8 cellular contexts compared by ENCODE assay signal in the genomic region with DNA sequence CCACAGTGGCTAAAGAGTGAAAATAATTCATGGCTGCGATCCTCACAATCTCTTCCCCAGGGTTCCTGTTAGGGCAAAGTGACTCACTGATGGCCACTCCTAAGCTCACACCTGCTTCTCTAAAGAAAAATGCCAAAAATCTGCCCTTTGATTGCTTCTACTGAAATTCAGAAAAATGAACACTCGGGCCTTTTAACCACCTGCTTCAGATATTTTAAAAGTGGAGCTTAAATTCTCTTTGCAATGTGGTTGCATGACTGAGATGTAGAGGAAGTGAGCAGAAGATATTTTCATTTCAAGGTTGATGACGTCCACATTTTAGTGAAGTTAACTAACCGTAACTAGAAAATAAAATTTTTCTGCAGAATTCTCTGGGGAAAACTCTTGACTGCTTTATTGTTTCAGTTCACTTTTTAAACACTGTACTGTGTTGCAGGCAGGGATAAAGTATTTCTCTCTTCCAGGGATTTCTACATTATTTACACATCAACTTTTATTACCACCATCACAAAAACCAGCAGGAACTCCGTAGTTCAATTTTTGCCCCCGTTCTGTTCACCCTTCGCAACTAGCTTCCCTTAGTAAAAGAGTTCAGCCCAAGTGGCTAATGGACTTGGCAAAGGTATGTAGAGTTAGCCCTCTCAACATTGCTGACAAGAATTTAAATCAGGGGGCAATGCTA. TPM values are rescaled to one million over a fixed set of nuclear protein-coding genes. Genes with fewer than 3 reads are reported as not detected.
DNase-seq lines count a peak whose midpoint lies in the region; ATAC-seq, FAIRE-seq and TF ChIP-seq lines count a peak whose summit lies in the region.

No MANE protein-coding gene starts in this region.

- no peak overlapping the region for H3K27ac ChIP-seq in K562 (ENCODE audit: extremely low read depth, low read depth, low read length)

- H3K4me1 ChIP-seq in K562 (replicated peaks in 1 of 2; ENCODE audit: control insufficient read depth in 2 of 2, insufficient read depth in 2 of 2, low read length in 2 of 2) (no peaks in the 10 kb centered on the region), mucosa of stomach (ENCODE audit: control insufficient read depth, insufficient read depth, low read length) (peaks cover 12% of the 10 kb centered on the region)

- BruUV-seq in K562 (replicated peaks; lab: Mats Ljungman, UMichigan) = no TSS peak

- CTCF ChIA-PET in K562 (lab: Yijun Ruan, JAX; ENCODE audit: low intra/inter-chr PET ratio) = no interaction called here

- TF ChIP-seq POLR2A in GM12891 (IDR thresholded peaks at IDR 0.05; ENCODE audit: low read depth, low read length) = peak; percentile 17; the same call in 1 of the 2 replicates
- TF ChIP-seq POLR2A in K562 (conservative IDR thresholded peaks at IDR 0.05) = no peak

- no peaks in the 10 kb centered on the region for H3K9me1 ChIP-seq in K562 (ENCODE audit: control insufficient read depth, insufficient read depth, low read length)

- WGBS in K562 (ENCODE audit: insufficient coverage, low coverage, missing lambda C conversion rate) = 10% methylated on average over 7 of the region's 7 CpGs

- no peak for TF ChIP-seq RAD21 in K562 (CRISPR knock-in tag; conservative IDR thresholded peaks at IDR 0.05 in 1 of 2, IDR thresholded peaks at IDR 0.05 in 1 of 2)

- no peaks in the 10 kb centered on the region for H3K36me3 ChIP-seq in K562 (ENCODE audit: control insufficient read depth, insufficient read depth, low read length)
- no peaks in the 10 kb centered on the region for H3K36me3 ChIP-seq in mucosa of stomach (ENCODE audit: control insufficient read depth, insufficient read depth, low read length)
- H3K36me3 ChIP-seq in MG63 = no peaks in the 10 kb centered on the region

- DNase-seq in GM12891 (ENCODE audit: insufficient read length, low spot score) = no peak
- DNase-seq in K562 (ENCODE audit: extremely low read depth in 1 of 4, low spot score in 3 of 4) = no peak
- DNase-seq in MG63 = no peak
- no peak for DNase-seq in NCI-H1694 (lab: John Stamatoyannopoulos, UW)
- no peak for DNase-seq in stimulated activated CD8-positive, alpha-beta memory T cell treated with anti-CD3 and anti-CD28 coated beads, Interleukin-4, amount 100 ng/mL, for 48 hours

- FAIRE-seq in GM12891 (lab: Jason Lieb, UNC) (peak; percentile 71), K562 (lab: Jason Lieb, UNC) (no peak)

- H3K27me3 ChIP-seq in K562 (ENCODE audit: control insufficient read depth in 2 of 2, insufficient read depth in 2 of 2, low read length in 2 of 2) = peaks cover 0 to 3% of the 10 kb centered on the region in 2 experiments; a peak in 1 of 5 replicates
- no peaks in the 10 kb centered on the region for H3K27me3 ChIP-seq in mucosa of stomach (ENCODE audit: control insufficient read depth, insufficient read depth, low read length)
- no peaks in the 10 kb centered on the region for H3K27me3 ChIP-seq in MG63

- ATAC-seq in GM21447 (IDR thresholded peaks at IDR 0.05; ENCODE audit: unreplicated experiment) = peak; percentile 53
- peak; percentile 57 for ATAC-seq in HG03575 (IDR thresholded peaks at IDR 0.05; ENCODE audit: extremely low read depth, insufficient number of reproducible peaks, low FRiP score, unreplicated experiment)
- ATAC-seq in K562 = peak; percentile 46

- peak overlapping the region; percentile 47; the same call in 1 of the 2 replicates for H2AFZ ChIP-seq in K562 (ENCODE audit: low read depth, low read length)

- in situ Hi-C loops in K562 (cut with MboI) = no loop called here

- no peak for TF ChIP-seq EP300 in K562 (IDR thresholded peaks at IDR 0.05; ENCODE audit: low read length)

- TF ChIP-seq CTCF in K562 (IDR thresholded peaks at IDR 0.05 in 2 of 3, conservative IDR thresholded peaks at IDR 0.05 in 1 of 3; ENCODE audit: insufficient read depth in 2 of 3, low read depth in 1 of 3, low read length in 3 of 3) = no peak

- H3K9me3 ChIP-seq in K562 (replicated peaks; ENCODE audit: control insufficient read depth, insufficient read depth, low read depth, low read length) (no peaks in the 10 kb centered on the region), mucosa of stomach (ENCODE audit: control insufficient read depth, low read length) (no peaks in the 10 kb centered on the region), MG63 (no peaks in the 10 kb centered on the region)

- no peak overlapping the region for H3K4me2 ChIP-seq in K562 (ENCODE audit: insufficient read depth, low read length)

- H3K4me3 ChIP-seq in K562 (no peak overlapping the region), mucosa of stomach (ENCODE audit: low read length) (peak overlapping the region; percentile 4), MG63 (no peak overlapping the region)

- H3K9ac ChIP-seq in K562 (ENCODE audit: insufficient read depth in 1 of 2, low read depth in 2 of 2, low read length in 2 of 2) = no peak overlapping the region
- no peak overlapping the region for H3K9ac ChIP-seq in mucosa of stomach (ENCODE audit: low read length)

- POLR2A ChIA-PET in K562 (lab: Yijun Ruan, JAX) = interaction anchor here (0.5 to 1.3 kb wide), 4 partner anchors 8 to 44 kb away, joined by 4 to 9 read pairs (median 4); a partner anchor contains a TSS

- intact Hi-C loops in K562 (cut with micrococcal nuclease) = no loop called here

- no peaks in the 10 kb centered on the region for H3K79me2 ChIP-seq in K562 (ENCODE audit: control insufficient read depth, insufficient read depth, low read length)

- H4K20me1 ChIP-seq in K562 (replicated peaks; ENCODE audit: control insufficient read depth, insufficient read depth, low read length) = peaks cover 3% of the 10 kb centered on the region; the same call in 1 of the 2 replicates

TF ChIP-seq in GM12891, 5 proteins besides CTCF, POLR2A, EP300 and RAD21:
- TF ChIP-seq TAF1 (IDR thresholded peaks at IDR 0.05; ENCODE audit: low read depth, low read length) (no peak), POU2F2 (IDR thresholded peaks at IDR 0.05; ENCODE audit: low read depth, low read length) (no peak), POLR2AphosphoS5 (IDR thresholded peaks at IDR 0.05; ENCODE audit: low read depth, low read length) (peak; percentile 46; the same call in 1 of the 2 replicates), SPI1 (IDR thresholded peaks at IDR 0.05; ENCODE audit: low read depth, low read length) (peak; percentile 92), PAX5 (IDR thresholded peaks at IDR 0.05; ENCODE audit: insufficient read depth, low read length, severe bottlenecking) (peak; percentile 66)

TF ChIP-seq in K562, 482 proteins besides CTCF, POLR2A, EP300 and RAD21 (continues in another document):
- no peak for TF ChIP-seq MED1 (CRISPR knock-in tag; IDR thresholded peaks at IDR 0.05; ENCODE audit: borderline replicate concordance)
- no peak for TF ChIP-seq ZNF57 (CRISPR knock-in tag; IDR thresholded peaks at IDR 0.05)
- TF ChIP-seq NRF1 (conservative IDR thresholded peaks at IDR 0.05 in 1 of 2, IDR thresholded peaks at IDR 0.05 in 1 of 2) = no peak
- no peak for TF ChIP-seq ZNF232 (CRISPR knock-in tag; IDR thresholded peaks at IDR 0.05)
- TF ChIP-seq NCOA6 (IDR thresholded peaks at IDR 0.05) = no peak
- no peak for TF ChIP-seq ZNF274 (IDR thresholded peaks at IDR 0.05; ENCODE audit: borderline replicate concordance, low read depth, low read length)
- no peak for TF ChIP-seq FOXP1 (CRISPR knock-in tag; IDR thresholded peaks at IDR 0.05)
- TF ChIP-seq, protein P1, sequence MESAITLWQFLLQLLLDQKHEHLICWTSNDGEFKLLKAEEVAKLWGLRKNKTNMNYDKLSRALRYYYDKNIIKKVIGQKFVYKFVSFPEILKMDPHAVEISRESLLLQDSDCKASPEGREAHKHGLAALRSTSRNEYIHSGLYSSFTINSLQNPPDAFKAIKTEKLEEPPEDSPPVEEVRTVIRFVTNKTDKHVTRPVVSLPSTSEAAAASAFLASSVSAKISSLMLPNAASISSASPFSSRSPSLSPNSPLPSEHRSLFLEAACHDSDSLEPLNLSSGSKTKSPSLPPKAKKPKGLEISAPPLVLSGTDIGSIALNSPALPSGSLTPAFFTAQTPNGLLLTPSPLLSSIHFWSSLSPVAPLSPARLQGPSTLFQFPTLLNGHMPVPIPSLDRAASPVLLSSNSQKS (CRISPR knock-in tag; IDR thresholded peaks at IDR 0.05) = 0 out of 2 replicates have a peak, but pooled peaks have one; percentile 21
- no peak for TF ChIP-seq XRCC5 (IDR thresholded peaks at IDR 0.05; ENCODE audit: low read depth, low read length)
- TF ChIP-seq, protein P2, sequence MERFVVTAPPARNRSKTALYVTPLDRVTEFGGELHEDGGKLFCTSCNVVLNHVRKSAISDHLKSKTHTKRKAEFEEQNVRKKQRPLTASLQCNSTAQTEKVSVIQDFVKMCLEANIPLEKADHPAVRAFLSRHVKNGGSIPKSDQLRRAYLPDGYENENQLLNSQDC (CRISPR knock-in tag; IDR thresholded peaks at IDR 0.05) = no peak
- no peak for TF ChIP-seq ZNF717 (CRISPR knock-in tag; IDR thresholded peaks at IDR 0.05)
- no peak for TF ChIP-seq DNMT1 (IDR thresholded peaks at IDR 0.05)

RNA-seq across cellular contexts. Expression of a gene that starts 8.5 kb away (rescaled TPM):
- 17.7 TPM for polyA plus RNA-seq in GM12891 (2012; ENCODE audit: low read depth, missing spikeins)
- total RNA-seq in K562 (2011; cell fraction: chromatin; rRNA removed; ENCODE audit: low replicate concordance) = 1.1 and 2.7 TPM in 2 replicates
- 0.17 and 0.92 TPM in 2 replicates for total RNA-seq in K562 (2011; cell fraction: nucleolus; rRNA removed)
- total RNA-seq in K562 (2011; cell fraction: nucleoplasm; rRNA removed) = 0.88 and 1.5 TPM in 2 replicates
- total RNA-seq in K562 (2014; rRNA removed) (0.29 and 1.2 TPM in 2 replicates), K562 (2014; rRNA removed; fragmentation: Illumina TruSeq; extraction: Trizol) (0.83 and 1.1 TPM in 2 replicates), K562 (2015; rRNA removed; fragmentation: Illumina TruSeq; extraction: Trizol) (0.58 and 1.1 TPM in 2 replicates), K562 (2021) (0.71 and 0.72 TPM in 2 replicates)
- polyA plus RNA-seq in K562 (2011; rRNA removed) (0.84 and 1.0 TPM in 2 replicates), K562 (2014; fragmentation: Illumina TruSeq; extraction: Trizol) (1.3 TPM in 2 replicates), K562 (2014; fragmentation: Nextera tagmentation; extraction: Ambion mirVana) (1 to 10 TPM in 1 of 2 experiments, under 1 TPM in 1; 0.68 to 1.0 TPM), K562 (2014; rRNA removed) (0.29 and 0.42 TPM in 2 replicates)
- polyA plus RNA-seq in K562 (2011; cell fraction: cytosol; rRNA removed) = 0.28 and 0.94 TPM in 2 replicates
- polyA plus RNA-seq in K562 (2011; cell fraction: nucleus; rRNA removed) = 0.38 and 0.46 TPM in 2 replicates
- polyA plus RNA-seq in K562 (2012) = 1.00 and 1.1 TPM in 2 replicates
- 1.1 and 3.2 TPM in 2 replicates for polyA minus RNA-seq in K562 (2011; rRNA and poly(A)+ RNA removed)
- polyA minus RNA-seq in K562 (2011; cell fraction: cytosol; rRNA and poly(A)+ RNA removed) = 0.38 and 1.4 TPM in 2 replicates
- 0.27 and 1.00 TPM in 2 replicates for polyA minus RNA-seq in K562 (2011; cell fraction: nucleus; rRNA and poly(A)+ RNA removed)
- total RNA-seq in MG63 (2014; rRNA removed; shearing (Covaris generic); ENCODE audit: low replicate concordance) = 4.0 and 6.1 TPM in 2 replicates
